Comparison of ENCODE assay signal across 13 cellular contexts in the genomic region with DNA sequence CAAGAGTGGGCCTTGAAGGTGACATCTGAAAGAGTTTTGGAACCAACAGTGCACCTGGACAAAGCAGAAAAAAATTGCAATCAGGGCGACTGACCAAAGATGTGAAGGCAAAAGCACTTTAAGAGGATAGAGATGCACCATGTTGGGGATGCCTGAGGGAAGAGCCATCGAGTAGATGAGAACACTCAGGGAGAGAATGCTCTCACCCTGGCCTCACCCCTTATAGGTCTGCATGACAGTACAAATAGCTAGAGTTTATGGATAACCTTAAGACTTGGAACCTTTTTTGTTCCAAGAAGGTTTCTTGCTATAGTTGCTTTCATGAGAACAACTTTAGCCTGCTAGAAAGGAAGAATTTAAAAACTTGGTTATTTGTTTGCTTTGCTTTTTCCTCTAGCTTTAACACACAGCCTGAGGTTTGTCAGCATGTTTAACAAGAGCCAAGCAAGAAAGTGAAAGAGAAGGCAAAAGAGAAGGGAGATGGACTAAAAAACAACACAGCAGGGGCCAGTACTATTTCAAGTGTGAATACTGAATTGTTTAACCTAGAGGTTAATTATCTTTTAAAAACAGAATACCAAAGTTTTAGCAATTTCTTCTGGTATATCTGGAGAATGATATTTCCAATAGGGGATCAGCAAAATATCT.
DNase-seq lines count a peak whose midpoint lies in the region; ATAC-seq and TF ChIP-seq lines count a peak whose summit lies in the region.
"Had no signal": no experiment of that assay in that cellular context is flagged by ENCODE, and none has a peak within 500 bp of the region (broad histone marks: within the 10 kb centered on the region; RNA-seq: fewer than 3 reads in every experiment).

No MANE protein-coding gene starts in this region.

- in situ Hi-C loops in Caki2 (cut with HindIII; ENCODE audit: low pct_unique_long_range_greater_than_20kb, low sequenced_read_pairs) = no loop called here

- no peak overlapping the region for H2BK120ac ChIP-seq in H9 (ENCODE audit: low read depth, low read length, poor library complexity, severe bottlenecking)

- H2AK5ac ChIP-seq in H9 (ENCODE audit: insufficient read length, low read length) = no peak overlapping the region

- CTCF ChIA-PET in PC-9 (lab: Charles Lee) = no interaction called here

- intact Hi-C loops in PC-9 (cut with micrococcal nuclease; ENCODE audit: unreplicated experiment) = no loop called here

- H4K20me1 ChIP-seq in hepatocyte (ENCODE audit: insufficient read depth, poor library complexity, severe bottlenecking) = no peaks in the 10 kb centered on the region
- H4K20me1 ChIP-seq in PC-9 (ENCODE audit: insufficient read depth) = no peaks in the 10 kb centered on the region
- H4K20me1 ChIP-seq in H9 (ENCODE audit: control insufficient read depth, insufficient read depth, insufficient read length) = no peaks in the 10 kb centered on the region

- TF ChIP-seq CTCF in hepatocyte (IDR thresholded peaks at IDR 0.05; ENCODE audit: poor library complexity) = no peak
- no peak for TF ChIP-seq CTCF in PC-9 (conservative IDR thresholded peaks at IDR 0.05)
- TF ChIP-seq CTCF in H9 (conservative IDR thresholded peaks at IDR 0.05) = no peak

- H2AFZ ChIP-seq in hepatocyte (peak overlapping the region; percentile 33), PC-9 (no peak overlapping the region), H9 (ENCODE audit: low read length) (no peak overlapping the region)

- H3K27ac Mint-ChIP-seq in H9 = peak overlapping the region in 1 of 3 experiments; percentile 35; a peak in 2 of 7 replicates
- H3K27ac Mint-ChIP-seq: T-helper 2 cell treated with Interferon-gamma antibody and Interleukin-4, amounts not matched to agents 5 μg/mL and 100 μg/mL, for 36 hours had no signal

- H3K9ac ChIP-seq in H9 (ENCODE audit: extremely low read depth, insufficient read length, low read length) = no peak overlapping the region

- WGBS in hepatocyte (ENCODE audit: low lambda C conversion rate, missing lambda C conversion rate) = 79% methylated on average over 2 of the region's 2 CpGs
- no CpG with 5 or more reads among the region's 2 CpGs for WGBS in H9 (ENCODE audit: extremely low coverage, insufficient read length, low lambda C conversion rate)

- no peak overlapping the region for H4K91ac ChIP-seq in H9 (ENCODE audit: insufficient read length, low read depth, low read length)

- POLR2A ChIA-PET in PC-9 (lab: Charles Lee; ENCODE audit: unreplicated experiment) = no interaction called here

- DNase-seq in Caki2 (ENCODE audit: low read depth) (peak; percentile 1), hepatocyte (ENCODE audit: low spot score) (no peak), UCSD-AML1 (lab: John Stamatoyannopoulos, UW; ENCODE audit: unreplicated experiment) (no peak), PC-9 (no peak), NCI-H187 (lab: John Stamatoyannopoulos, UW) (no peak), H9 (no peak)
- DNase-seq: activated CD8-positive, alpha-beta memory T cell treated with anti-CD3 and anti-CD28 coated beads, Interleukin-2, amount 50 U/mL, for 4 hours; NCI-H1417 had no signal

- BruUV-seq in PC-9 (replicated peaks; lab: Mats Ljungman, UMichigan) = no TSS peak

- H3K4me1 Mint-ChIP-seq in H9 = peaks cover 27 to 30% of the 10 kb centered on the region in 2 experiments

- peak; percentile 54 for ATAC-seq in GM21526 (IDR thresholded peaks at IDR 0.05; ENCODE audit: low FRiP score, unreplicated experiment)
- peak; percentile 64 for ATAC-seq in HG03354 (IDR thresholded peaks at IDR 0.05; ENCODE audit: poor library complexity, severe bottlenecking, unreplicated experiment)

- no peak overlapping the region for H4K8ac ChIP-seq in H9 (replicated peaks; ENCODE audit: insufficient read length, low read depth, low read length)

- H3K4me3 ChIP-seq in hepatocyte = no peak overlapping the region
- H3K4me3 ChIP-seq in PC-9 = no peak overlapping the region
- H3K4me3 ChIP-seq: suprapubic skin had no signal

- H3K4me2 ChIP-seq in hepatocyte = peak overlapping the region; percentile 34
- no peak overlapping the region for H3K4me2 ChIP-seq in PC-9
- H3K4me2 ChIP-seq in H9 (ENCODE audit: insufficient read depth, insufficient read length, low read length) = no peak overlapping the region

- H2BK15ac ChIP-seq in H9 (ENCODE audit: low read depth, low read length) = no peak overlapping the region

- H3F3A ChIP-seq in PC-9 (ENCODE audit: insufficient read depth, low read depth) = no peaks in the 10 kb centered on the region

- H4K5ac ChIP-seq in H9 (ENCODE audit: insufficient read length, low read depth, low read length) = no peak overlapping the region

- no peaks in the 10 kb centered on the region for H3K79me1 ChIP-seq in H9 (ENCODE audit: insufficient read depth, low read depth, low read length, poor library complexity, severe bottlenecking)

- no peak overlapping the region for H3K4ac ChIP-seq in H9 (ENCODE audit: low read depth, low read length)

- H3K27ac ChIP-seq in hepatocyte = peak overlapping the region; percentile 47
- no peak overlapping the region for H3K27ac ChIP-seq in PC-9
- H3K27ac ChIP-seq in H9 (ENCODE audit: insufficient read length, low read depth, low read length) = no peak overlapping the region
- H3K27ac ChIP-seq: brain microvascular endothelial cell, suprapubic skin had no signal

- no peaks in the 10 kb centered on the region for H3K27me3 ChIP-seq in hepatocyte
- no peaks in the 10 kb centered on the region for H3K27me3 ChIP-seq in PC-9 (ENCODE audit: insufficient read depth, low read depth)
- no peaks in the 10 kb centered on the region for H3K27me3 ChIP-seq in H9 (ENCODE audit: insufficient read depth, low read length)
- H3K27me3 ChIP-seq: brain microvascular endothelial cell, suprapubic skin had no signal

- H3K9me3 ChIP-seq in hepatocyte (ENCODE audit: low read depth) (no peaks in the 10 kb centered on the region), PC-9 (ENCODE audit: insufficient read depth, low read depth) (no peaks in the 10 kb centered on the region), H9 (ENCODE audit: control insufficient read depth, low read depth, low read length) (no peaks in the 10 kb centered on the region)
- H3K9me3 ChIP-seq: suprapubic skin had no signal

- H3K9me3 Mint-ChIP-seq in H9 = no peaks in the 10 kb centered on the region
- H3K9me3 Mint-ChIP-seq: T-helper 2 cell treated with Interferon-gamma antibody and Interleukin-4, amounts not matched to agents 5 μg/mL and 100 μg/mL, for 36 hours had no signal

- H3K4me1 ChIP-seq in hepatocyte (ENCODE audit: insufficient read depth) (peaks cover 8% of the 10 kb centered on the region), PC-9 (replicated peaks; ENCODE audit: insufficient read depth) (no peaks in the 10 kb centered on the region), H9 (ENCODE audit: insufficient read depth, low read length) (peaks cover 9% of the 10 kb centered on the region)
- H3K4me1 ChIP-seq: suprapubic skin had no signal

- H3K18ac ChIP-seq in H9 (ENCODE audit: insufficient read length, low read depth, low read length) = no peak overlapping the region

- no peak overlapping the region for H2BK12ac ChIP-seq in H9 (ENCODE audit: insufficient read length, low read depth, low read length)

- H3T11ph ChIP-seq in H9 (ENCODE audit: low read length) = no peak overlapping the region

- no peaks in the 10 kb centered on the region for H3K27me3 Mint-ChIP-seq in H9 (ENCODE audit: low read depth)

- H3K14ac ChIP-seq in H9 (ENCODE audit: insufficient read depth, low read length) = no peak overlapping the region

- H3K36me3 ChIP-seq in hepatocyte (replicated peaks; ENCODE audit: insufficient read depth, low read depth) = no peaks in the 10 kb centered on the region
- H3K36me3 ChIP-seq in PC-9 (ENCODE audit: low read depth) = no peaks in the 10 kb centered on the region
- H3K36me3 ChIP-seq: brain microvascular endothelial cell, suprapubic skin had no signal

- H3K79me2 ChIP-seq in hepatocyte (no peaks in the 10 kb centered on the region), PC-9 (ENCODE audit: low read depth) (no peaks in the 10 kb centered on the region), H9 (ENCODE audit: insufficient read depth, low read length) (no peaks in the 10 kb centered on the region)

- H3K56ac ChIP-seq in H9 (ENCODE audit: insufficient read length, low read depth, low read length) = no peak overlapping the region

- no peak overlapping the region for H3K4me3 Mint-ChIP-seq in H9
- H3K4me3 Mint-ChIP-seq: T-helper 2 cell treated with Interferon-gamma antibody and Interleukin-4, amounts not matched to agents 5 μg/mL and 100 μg/mL, for 36 hours had no signal

- no peak overlapping the region for H2BK5ac ChIP-seq in H9 (ENCODE audit: insufficient read length, low read length)

- no peaks in the 10 kb centered on the region for H3K9me2 ChIP-seq in hepatocyte (replicated peaks; ENCODE audit: insufficient read depth)
- H3K9me2 ChIP-seq in PC-9 (ENCODE audit: insufficient read depth) = no peaks in the 10 kb centered on the region; the same call in 1 of the 2 replicates

- no peak overlapping the region for H2BK20ac ChIP-seq in H9 (ENCODE audit: low read depth, low read length, poor library complexity, severe bottlenecking)

- H3K23ac ChIP-seq in H9 (ENCODE audit: insufficient read length, low read depth, low read length) = no peak overlapping the region

- no peaks in the 10 kb centered on the region for H3K23me2 ChIP-seq in H9 (ENCODE audit: insufficient read length, low read depth, low read length, poor library complexity, severe bottlenecking)

- peaks cover 0 to 5% (median 2%) of the 10 kb centered on the region in 3 experiments; a peak in 3 of 7 replicates for H3K36me3 Mint-ChIP-seq in H9 (ENCODE audit: insufficient read depth in 1 of 3, low read depth in 3 of 3)
